In genomic region chr11:40306938-40307548, GRCh38 we compare ENCODE assay signal across 8 cellular contexts.
A peak's percentile ranks its signal among the peaks of the same experiment; 100 is the strongest.
DNase-seq lines count a peak whose midpoint lies in the region; ATAC-seq, FAIRE-seq and TF ChIP-seq lines count a peak whose summit lies in the region.

No MANE protein-coding gene starts in this region.

- in situ Hi-C loops in HepG2 (cut with HindIII; ENCODE audit: extremely low pct_ligation_motif_present, low pct_unique_long_range_greater_than_20kb): loop anchor here (10.0 to 25.0 kb wide), 2 partner anchors 418 to 880 kb away; no protein-coding TSS in a partner anchor

- H3K9me3 Mint-ChIP-seq in CD4-positive, alpha-beta memory T cell: peaks cover 0 to 31% (median 6%) of the 10 kb centered on the region in 8 donors
- H3K9me3 Mint-ChIP-seq in stimulated activated memory B cell treated with anti-CD40 and anti-IgM and Interleukin-4, amounts not matched to agents 10 μg/mL and 1 μg/mL and 100 μg/mL, for 72 hours: peaks cover 7% of the 10 kb centered on the region

- H3K36me3 ChIP-seq in MM.1S (replicated peaks; ENCODE audit: insufficient read depth, low read length) (no peaks in the 10 kb centered on the region), ascending aorta (no peaks in the 10 kb centered on the region), HepG2 (replicated peaks in 1 of 2; ENCODE audit: control insufficient read depth in 1 of 2, insufficient read depth in 2 of 2, low read length in 2 of 2) (no peaks in the 10 kb centered on the region), vagina (no peaks in the 10 kb centered on the region)
- no peaks in the 10 kb centered on the region for H3K36me3 ChIP-seq in CD4-positive, alpha-beta memory T cell (ENCODE audit: insufficient read depth, low read length)

- peak; percentile 34 for DNase-seq in GM10248 (ENCODE audit: extremely low spot score)
- peak; percentile 34 for DNase-seq in MM.1S
- no peak for DNase-seq in ascending aorta (ENCODE audit: low spot score in 2 of 2)
- DNase-seq in HepG2 (ENCODE audit: low spot score): peak; percentile 10
- DNase-seq in CD4-positive, alpha-beta memory T cell: no peak
- DNase-seq in vagina (ENCODE audit: extremely low spot score in 2 of 2): no peak

- H3K4me2 ChIP-seq in MM.1S (ENCODE audit: low read depth, low read length): no peak overlapping the region
- no peak overlapping the region for H3K4me2 ChIP-seq in HepG2 (ENCODE audit: low read depth, low read length)

- H3K27me3 Mint-ChIP-seq in CD4-positive, alpha-beta memory T cell: no peaks in the 10 kb centered on the region
- H3K27me3 Mint-ChIP-seq in stimulated activated memory B cell treated with anti-CD40 and anti-IgM and Interleukin-4, amounts not matched to agents 10 μg/mL and 1 μg/mL and 100 μg/mL, for 72 hours: no peaks in the 10 kb centered on the region

- BruUV-seq in HepG2 (replicated peaks; lab: Mats Ljungman, UMichigan): no TSS peak

- H3K4me3 Mint-ChIP-seq in CD4-positive, alpha-beta memory T cell: no peak overlapping the region
- H3K4me3 Mint-ChIP-seq in stimulated activated memory B cell treated with anti-CD40 and anti-IgM and Interleukin-4, amounts not matched to agents 10 μg/mL and 1 μg/mL and 100 μg/mL, for 72 hours: no peak overlapping the region

- TF ChIP-seq EP300 in HepG2 (IDR thresholded peaks at IDR 0.05; ENCODE audit: low read depth in 2 of 2, low read length in 2 of 2) (no peak), HepG2 (CRISPR knock-in tag; IDR thresholded peaks at IDR 0.05; ENCODE audit: borderline replicate concordance) (no peak)

- peak; percentile 43 for TF ChIP-seq CTCF in GM10248 (IDR thresholded peaks at IDR 0.05; ENCODE audit: control extremely low read depth, extremely low read depth, low read depth, missing control alignments)
- peak; percentile 60 for TF ChIP-seq CTCF in MM.1S (IDR thresholded peaks at IDR 0.05; ENCODE audit: low read length)
- TF ChIP-seq CTCF in ascending aorta (IDR thresholded peaks at IDR 0.05): peak in 2 of 3 experiments; percentile 28 to 43
- TF ChIP-seq CTCF in HepG2 (CRISPR knock-in tag; IDR thresholded peaks at IDR 0.05): peak; percentile 63
- TF ChIP-seq CTCF in vagina (IDR thresholded peaks at IDR 0.05): peak in 1 of 3 experiments; percentile 43

- no peak overlapping the region for H3K27ac ChIP-seq in MM.1S (ENCODE audit: low read length)
- H3K27ac ChIP-seq in ascending aorta: no peak overlapping the region
- no peak overlapping the region for H3K27ac ChIP-seq in HepG2 (ENCODE audit: extremely low read length, insufficient read depth, low read length)
- H3K27ac ChIP-seq in CD4-positive, alpha-beta memory T cell (ENCODE audit: low read depth, low read length): no peak overlapping the region
- H3K27ac ChIP-seq in vagina: no peak overlapping the region

- no peak overlapping the region for H3K27ac Mint-ChIP-seq in CD4-positive, alpha-beta memory T cell
- H3K27ac Mint-ChIP-seq in stimulated activated memory B cell treated with anti-CD40 and anti-IgM and Interleukin-4, amounts not matched to agents 10 μg/mL and 1 μg/mL and 100 μg/mL, for 72 hours: no peak overlapping the region

- H3K4me3 ChIP-seq in MM.1S (ENCODE audit: low read length) (no peak overlapping the region), ascending aorta (no peak overlapping the region), HepG2 (replicated peaks in 1 of 3; ENCODE audit: insufficient read depth in 1 of 3, low read depth in 2 of 3, low read length in 3 of 3) (no peak overlapping the region), vagina (no peak overlapping the region)
- H3K4me3 ChIP-seq in CD4-positive, alpha-beta memory T cell (ENCODE audit: low read length in 2 of 2): no peak overlapping the region

- H4K20me1 ChIP-seq in MM.1S (ENCODE audit: insufficient read depth, low read length) (no peaks in the 10 kb centered on the region), HepG2 (ENCODE audit: insufficient read depth, low read length) (no peaks in the 10 kb centered on the region)

- H3K9me3 ChIP-seq in MM.1S (replicated peaks; ENCODE audit: insufficient read depth, low read length) (no peaks in the 10 kb centered on the region), ascending aorta (no peaks in the 10 kb centered on the region), HepG2 (ENCODE audit: low read length) (no peaks in the 10 kb centered on the region), vagina (no peaks in the 10 kb centered on the region)
- no peaks in the 10 kb centered on the region for H3K9me3 ChIP-seq in CD4-positive, alpha-beta memory T cell (ENCODE audit: control insufficient read depth in 1 of 2, low read length in 2 of 2)

- ATAC-seq in GM21619 (IDR thresholded peaks at IDR 0.05; ENCODE audit: unreplicated experiment): peak; percentile 81
- peak; percentile 80 for ATAC-seq in HepG2
- no peak for ATAC-seq in stimulated activated memory B cell treated with anti-CD40 and anti-IgM and Interleukin-4, amounts not matched to agents 10 μg/mL and 1 μg/mL and 100 μg/mL, for 72 hours

- H3K4me1 ChIP-seq in MM.1S (ENCODE audit: low read length): no peaks in the 10 kb centered on the region
- no peaks in the 10 kb centered on the region for H3K4me1 ChIP-seq in ascending aorta
- no peaks in the 10 kb centered on the region for H3K4me1 ChIP-seq in HepG2 (ENCODE audit: insufficient read depth, low read length)
- no peaks in the 10 kb centered on the region for H3K4me1 ChIP-seq in CD4-positive, alpha-beta memory T cell (ENCODE audit: insufficient read depth, low read length)
- no peaks in the 10 kb centered on the region for H3K4me1 ChIP-seq in vagina

- no peaks in the 10 kb centered on the region for H3K79me2 ChIP-seq in MM.1S (ENCODE audit: low read length)
- no peaks in the 10 kb centered on the region for H3K79me2 ChIP-seq in HepG2 (ENCODE audit: insufficient read depth, low read length)

- POLR2A ChIA-PET in GM10248 (lab: Yijun Ruan, JAX) (no interaction called here), HepG2 (lab: Yijun Ruan, JAX) (no interaction called here)
- POLR2A ChIA-PET in CD4-positive, alpha-beta memory T cell (lab: Charles Lee; ENCODE audit: partially characterized antibody): no interaction called here

- CTCF ChIA-PET in GM10248 (lab: Yijun Ruan, JAX) (interaction anchor here (0.6 to 4.9 kb wide), 9 partner anchors 8 to 894 kb away, joined by 3 to 24 read pairs (median 3); no protein-coding TSS in a partner anchor), HepG2 (lab: Yijun Ruan, JAX; ENCODE audit: low intra/inter-chr PET ratio, low total read pairs) (interaction anchor here (1.4 to 2.0 kb wide), 3 partner anchors 415 to 1124 kb away, joined by 4 to 12 read pairs (median 5); no protein-coding TSS in a partner anchor)
- CTCF ChIA-PET in CD4-positive, alpha-beta memory T cell (lab: Charles Lee; ENCODE audit: partially characterized antibody): no interaction called here

- no peak overlapping the region for H3K9ac ChIP-seq in MM.1S (ENCODE audit: low read length)
- no peak overlapping the region for H3K9ac ChIP-seq in HepG2 (ENCODE audit: insufficient read depth, low read depth, low read length)

- intact Hi-C loops in ascending aorta (cut with DNase I): no loop called here
- intact Hi-C loops in HepG2 (cut with micrococcal nuclease; ENCODE audit: unreplicated experiment): loop anchor here (1.0 kb wide), 1 partner anchor 415 kb away; no protein-coding TSS in a partner anchor
- intact Hi-C loops in CD4-positive, alpha-beta memory T cell (cut with micrococcal nuclease): no loop called here
- intact Hi-C loops in vagina (cut with DNase I): no loop called here

- H3K9me2 ChIP-seq in MM.1S (replicated peaks; ENCODE audit: insufficient read depth, low read length): no peaks in the 10 kb centered on the region

- FAIRE-seq in HepG2 (lab: Jason Lieb, UNC): peak; percentile 51

- no peak overlapping the region for H2AFZ ChIP-seq in MM.1S (ENCODE audit: low read length)
- no peak overlapping the region for H2AFZ ChIP-seq in HepG2 (ENCODE audit: low read length)

- no peaks in the 10 kb centered on the region for H3K4me1 Mint-ChIP-seq in CD4-positive, alpha-beta memory T cell
- H3K4me1 Mint-ChIP-seq in stimulated activated memory B cell treated with anti-CD40 and anti-IgM and Interleukin-4, amounts not matched to agents 10 μg/mL and 1 μg/mL and 100 μg/mL, for 72 hours: no peaks in the 10 kb centered on the region

- H3K27me3 ChIP-seq in MM.1S (replicated peaks; ENCODE audit: insufficient read depth, low read length): no peaks in the 10 kb centered on the region
- no peaks in the 10 kb centered on the region for H3K27me3 ChIP-seq in ascending aorta
- H3K27me3 ChIP-seq in HepG2 (ENCODE audit: control insufficient read depth in 1 of 2, insufficient read depth in 2 of 2, low read length in 2 of 2): no peaks in the 10 kb centered on the region
- no peaks in the 10 kb centered on the region for H3K27me3 ChIP-seq in CD4-positive, alpha-beta memory T cell (ENCODE audit: insufficient read depth, low read length)
- no peaks in the 10 kb centered on the region for H3K27me3 ChIP-seq in vagina

- H3K36me3 Mint-ChIP-seq in CD4-positive, alpha-beta memory T cell: no peaks in the 10 kb centered on the region
- no peaks in the 10 kb centered on the region for H3K36me3 Mint-ChIP-seq in stimulated activated memory B cell treated with anti-CD40 and anti-IgM and Interleukin-4, amounts not matched to agents 10 μg/mL and 1 μg/mL and 100 μg/mL, for 72 hours

- no peaks in the 10 kb centered on the region for H3F3A ChIP-seq in MM.1S (ENCODE audit: insufficient read depth, low read length)

- no peak for TF ChIP-seq RAD21 in HepG2 (CRISPR knock-in tag; IDR thresholded peaks at IDR 0.05)

- WGBS in HepG2 (ENCODE audit: low lambda C conversion rate): 0% methylated on average over 1 of the region's 1 CpG

- TF ChIP-seq POLR2A in HepG2 (IDR thresholded peaks at IDR 0.05; ENCODE audit: insufficient read depth in 1 of 2, low read depth in 2 of 2, low read length in 2 of 2) (no peak), vagina (IDR thresholded peaks at IDR 0.05) (no peak)

TF ChIP-seq in HepG2, 621 proteins besides CTCF, POLR2A, EP300 and RAD21 (continues in another document):
- TF ChIP-seq NPAS2 (CRISPR knock-in tag; IDR thresholded peaks at IDR 0.05; ENCODE audit: borderline replicate concordance) (no peak), ZNF563 (CRISPR knock-in tag; IDR thresholded peaks at IDR 0.05) (no peak), ZNF264 (CRISPR knock-in tag; IDR thresholded peaks at IDR 0.05) (no peak), ZFP1 (CRISPR knock-in tag; IDR thresholded peaks at IDR 0.05) (no peak), ZNF441 (CRISPR knock-in tag; IDR thresholded peaks at IDR 0.05; ENCODE audit: borderline replicate concordance) (no peak), GTF3A (CRISPR knock-in tag; conservative IDR thresholded peaks at IDR 0.05) (no peak), HIVEP1 (CRISPR knock-in tag; IDR thresholded peaks at IDR 0.05) (no peak), ATM (IDR thresholded peaks at IDR 0.05; ENCODE audit: borderline replicate concordance) (no peak), ZNF432 (CRISPR knock-in tag; IDR thresholded peaks at IDR 0.05; ENCODE audit: borderline replicate concordance) (no peak), ZNF235 (CRISPR knock-in tag; IDR thresholded peaks at IDR 0.05; ENCODE audit: borderline replicate concordance) (no peak), SMC3 (IDR thresholded peaks at IDR 0.05; ENCODE audit: low read length) (peak; percentile 66)

Comparison
In these comparisons a context has a peak if more than half of its experiments do, and no peak if none do; other contexts are left out.
1. DNase-seq: peak in GM10248 (single experiment), MM.1S (single experiment) and HepG2 (single experiment); none in ascending aorta (0 of 2), CD4-positive, alpha-beta memory T cell (0 of 5) and vagina (0 of 2).